Comparison of ENCODE assay signal across 16 cellular contexts in the genomic region with DNA sequence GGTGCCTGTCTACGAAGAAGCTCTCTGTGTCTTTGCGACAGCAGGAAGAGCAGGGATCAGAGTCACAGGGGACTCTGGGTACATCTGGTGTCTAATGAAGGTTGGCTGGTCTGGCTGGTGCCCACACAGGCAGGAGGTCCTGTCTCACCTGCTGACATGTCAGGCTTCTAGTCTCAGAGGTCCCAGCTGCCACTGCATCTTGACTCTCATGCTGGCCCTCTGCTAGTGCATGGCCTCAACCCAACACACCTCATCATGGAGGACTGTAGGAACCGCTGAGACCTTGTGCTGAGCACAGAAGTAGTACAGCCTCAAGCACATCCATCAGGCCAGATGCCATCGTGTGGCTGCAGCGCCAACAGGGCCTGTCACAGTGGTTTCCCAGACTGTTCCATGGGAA.
DNase-seq lines count a peak whose midpoint lies in the region; ATAC-seq, FAIRE-seq and TF ChIP-seq lines count a peak whose summit lies in the region.
"Had no signal": no experiment of that assay in that cellular context is flagged by ENCODE, and none has a peak within 500 bp of the region (broad histone marks: within the 10 kb centered on the region; RNA-seq: fewer than 3 reads in every experiment).

No MANE protein-coding gene starts in this region.

- TF ChIP-seq CTCF in K562 (IDR thresholded peaks at IDR 0.05 in 2 of 3, conservative IDR thresholded peaks at IDR 0.05 in 1 of 3; ENCODE audit: insufficient read depth in 2 of 3, low read depth in 1 of 3, low read length in 3 of 3): no peak

- H4K12ac ChIP-seq in trophoblast cell (ENCODE audit: low read depth, low read length): no peak overlapping the region

- no peak overlapping the region for H3K23ac ChIP-seq in mesenchymal stem cell (ENCODE audit: low read length in 2 of 2)
- H3K23ac ChIP-seq in trophoblast cell (ENCODE audit: low read length): no peak overlapping the region

- no peak for DNase-seq in K562 (ENCODE audit: extremely low read depth in 1 of 4, low spot score in 3 of 4)
- DNase-seq in mesenchymal stem cell: no peak
- DNase-seq in trophoblast cell: no peak
- DNase-seq in activated CD4-positive, CD25-positive, alpha-beta regulatory T cell (lab: John Stamatoyannopoulos, UW): no peak
- no peak for DNase-seq in cerebellar nuclear complex (lab: John Stamatoyannopoulos, UW)
- DNase-seq: BE2C; CD4-positive, alpha-beta memory T cell; DND-41; GDM1; H7 had no signal

- no peak overlapping the region for H2BK5ac ChIP-seq in mesenchymal stem cell (ENCODE audit: low read depth, low read length, poor library complexity, severe bottlenecking)
- H2BK5ac ChIP-seq in trophoblast cell (ENCODE audit: low read depth, low read length, poor library complexity): no peak overlapping the region

- in situ Hi-C loops in K562 (cut with MboI): no loop called here

- TF ChIP-seq EP300 in K562 (IDR thresholded peaks at IDR 0.05; ENCODE audit: low read length): no peak

- H3K4me1 ChIP-seq in K562 (replicated peaks in 1 of 2; ENCODE audit: control insufficient read depth in 2 of 2, insufficient read depth in 2 of 2, low read length in 2 of 2): peaks cover 5 to 33% of the 10 kb centered on the region in 2 experiments
- H3K4me1 ChIP-seq in mesenchymal stem cell (ENCODE audit: control insufficient read depth, insufficient read depth, low read depth, low read length): peaks cover 3% of the 10 kb centered on the region
- peaks cover 6 to 8% of the 10 kb centered on the region in 2 experiments for H3K4me1 ChIP-seq in trophoblast cell (ENCODE audit: control insufficient read depth in 1 of 2, insufficient read depth in 2 of 2, low read length in 2 of 2)
- H3K4me1 ChIP-seq: BE2C had no signal

- peak overlapping the region in 1 of 2 experiments; percentile 43; a peak in 2 of 4 replicates for H3K9ac ChIP-seq in K562 (ENCODE audit: insufficient read depth in 1 of 2, low read depth in 2 of 2, low read length in 2 of 2)
- no peak overlapping the region for H3K9ac ChIP-seq in mesenchymal stem cell (ENCODE audit: low read length)
- no peak overlapping the region for H3K9ac ChIP-seq in trophoblast cell (ENCODE audit: low read length)

- no peak overlapping the region for H3K14ac ChIP-seq in mesenchymal stem cell (ENCODE audit: low read length in 2 of 2)
- H3K14ac ChIP-seq in trophoblast cell (ENCODE audit: low read length): peak overlapping the region; percentile 0

- CTCF ChIA-PET in K562 (lab: Yijun Ruan, JAX; ENCODE audit: low intra/inter-chr PET ratio): no interaction called here

- H2BK15ac ChIP-seq in mesenchymal stem cell (ENCODE audit: low read depth, poor library complexity, severe bottlenecking): no peak overlapping the region

- H3K79me2 ChIP-seq in K562 (ENCODE audit: control insufficient read depth, insufficient read depth, low read length) (no peaks in the 10 kb centered on the region), trophoblast cell (ENCODE audit: control insufficient read depth, insufficient read depth, low read length, poor library complexity) (no peaks in the 10 kb centered on the region)

- no peaks in the 10 kb centered on the region for H3K27me3 ChIP-seq in K562 (ENCODE audit: control insufficient read depth in 2 of 2, insufficient read depth in 2 of 2, low read length in 2 of 2)
- no peaks in the 10 kb centered on the region for H3K27me3 ChIP-seq in mesenchymal stem cell (ENCODE audit: control insufficient read depth in 1 of 2, insufficient read depth in 1 of 2, low read length in 2 of 2)
- no peaks in the 10 kb centered on the region for H3K27me3 ChIP-seq in trophoblast cell (ENCODE audit: insufficient read depth, low read length)
- H3K27me3 ChIP-seq: BE2C had no signal

- H2BK120ac ChIP-seq in mesenchymal stem cell (ENCODE audit: low read depth, low read length) (no peak overlapping the region), trophoblast cell (ENCODE audit: insufficient read depth, low read length, poor library complexity) (no peak overlapping the region)

- ATAC-seq in K562: peak; percentile 6
- no peak for ATAC-seq in GM19397 (IDR thresholded peaks at IDR 0.05; ENCODE audit: unreplicated experiment)
- ATAC-seq: A549, GM23338 had no signal

- TF ChIP-seq RAD21 in K562 (CRISPR knock-in tag; conservative IDR thresholded peaks at IDR 0.05 in 1 of 2, IDR thresholded peaks at IDR 0.05 in 1 of 2): no peak

- no TSS peak for BruUV-seq in K562 (replicated peaks; lab: Mats Ljungman, UMichigan)

- H4K20me1 ChIP-seq in K562 (replicated peaks; ENCODE audit: control insufficient read depth, insufficient read depth, low read length): no peaks in the 10 kb centered on the region

- H2AFZ ChIP-seq in K562 (ENCODE audit: low read depth, low read length) (peak overlapping the region; percentile 62; the same call in 1 of the 2 replicates), mesenchymal stem cell (ENCODE audit: low read depth, low read length) (no peak overlapping the region), trophoblast cell (ENCODE audit: insufficient read depth, low read length, poor library complexity) (no peak overlapping the region)
- H2AFZ ChIP-seq: GM23338 had no signal

- H3K4me3 ChIP-seq in K562 (no peak overlapping the region), mesenchymal stem cell (ENCODE audit: insufficient read depth in 1 of 2, low read depth in 1 of 2, low read length in 2 of 2) (no peak overlapping the region), trophoblast cell (ENCODE audit: low read depth, low read length) (no peak overlapping the region)
- H3K4me3 ChIP-seq: A549, GM23338 had no signal

- H3K9me3 ChIP-seq in K562 (replicated peaks; ENCODE audit: control insufficient read depth, insufficient read depth, low read depth, low read length) (no peaks in the 10 kb centered on the region), mesenchymal stem cell (ENCODE audit: control insufficient read depth, low read length) (no peaks in the 10 kb centered on the region), trophoblast cell (ENCODE audit: insufficient read depth, low read depth, low read length) (no peaks in the 10 kb centered on the region)
- H3K9me3 ChIP-seq: A549, BE2C had no signal

- intact Hi-C loops in K562 (cut with micrococcal nuclease): no loop called here

- H2BK12ac ChIP-seq in mesenchymal stem cell (ENCODE audit: low read length in 2 of 2): peak overlapping the region; percentile 23 to 49
- peak overlapping the region; percentile 70 for H2BK12ac ChIP-seq in trophoblast cell (ENCODE audit: low read length)

- H4K91ac ChIP-seq in mesenchymal stem cell (ENCODE audit: low read length) (no peak overlapping the region), trophoblast cell (ENCODE audit: low read depth, low read length) (no peak overlapping the region)

- 86% methylated on average over 5 of the region's 5 CpGs for WGBS in K562 (ENCODE audit: insufficient coverage, low coverage, missing lambda C conversion rate)
- WGBS in mesenchymal stem cell: 95% methylated on average over 5 of the region's 5 CpGs
- WGBS in trophoblast cell (ENCODE audit: extremely low coverage, insufficient coverage, insufficient read length): no CpG with 5 or more reads among the region's 5 CpGs

- H3K27ac ChIP-seq in K562 (ENCODE audit: extremely low read depth, low read depth, low read length): no peak overlapping the region; the same call in 2 of the 3 replicates
- no peak overlapping the region for H3K27ac ChIP-seq in mesenchymal stem cell (ENCODE audit: low read length, poor library complexity, severe bottlenecking)
- no peak overlapping the region for H3K27ac ChIP-seq in trophoblast cell (ENCODE audit: low read depth, low read length)
- H3K27ac ChIP-seq: A549, C4-2B, HL-60 had no signal

- no peak overlapping the region for H3K18ac ChIP-seq in mesenchymal stem cell (ENCODE audit: low read depth in 1 of 2, low read length in 2 of 2)
- H3K18ac ChIP-seq in trophoblast cell (ENCODE audit: low read length): peak overlapping the region; percentile 4

- H2AK5ac ChIP-seq in mesenchymal stem cell (ENCODE audit: low read length, severe bottlenecking) (no peak overlapping the region), trophoblast cell (ENCODE audit: low read length) (peak overlapping the region; percentile 80)

- POLR2A ChIA-PET in K562 (lab: Yijun Ruan, JAX): interaction anchor here (1.7 kb wide), 1 partner anchor 203 kb away, joined by 5 read pairs; no protein-coding TSS in a partner anchor

- H4K8ac ChIP-seq in mesenchymal stem cell (ENCODE audit: low read length): peak overlapping the region; percentile 63
- no peak overlapping the region for H4K8ac ChIP-seq in trophoblast cell (ENCODE audit: low read depth, low read length)

- H3K36me3 ChIP-seq in K562 (ENCODE audit: control insufficient read depth, insufficient read depth, low read length) (peaks cover 31% of the 10 kb centered on the region; the same call in 2 of the 3 replicates), mesenchymal stem cell (ENCODE audit: control insufficient read depth in 1 of 2, insufficient read depth in 2 of 2, low read depth in 1 of 2, low read length in 2 of 2) (peaks cover 0 to 4% of the 10 kb centered on the region in 2 experiments), trophoblast cell (ENCODE audit: control insufficient read depth in 1 of 2, insufficient read depth in 2 of 2, low read length in 2 of 2) (no peaks in the 10 kb centered on the region)
- H3K36me3 ChIP-seq: BE2C had no signal

- H3K79me1 ChIP-seq in mesenchymal stem cell (replicated peaks; ENCODE audit: low read length, poor library complexity, severe bottlenecking) (no peaks in the 10 kb centered on the region), trophoblast cell (ENCODE audit: low read length) (peaks cover 8% of the 10 kb centered on the region)

- H3K4ac ChIP-seq in mesenchymal stem cell (ENCODE audit: low read depth in 1 of 2, low read length in 2 of 2): no peak overlapping the region
- H3K4ac ChIP-seq in trophoblast cell (ENCODE audit: low read depth, low read length): no peak overlapping the region

- no peak for FAIRE-seq in K562 (lab: Jason Lieb, UNC)
- FAIRE-seq: A549, D721Med had no signal

- H3K4me2 ChIP-seq in K562 (ENCODE audit: insufficient read depth, low read length) (peak overlapping the region; percentile 7; the same call in 1 of the 2 replicates), mesenchymal stem cell (ENCODE audit: low read length, poor library complexity, severe bottlenecking) (no peak overlapping the region), trophoblast cell (ENCODE audit: low read length) (no peak overlapping the region)
- H3K4me2 ChIP-seq: A549, GM23338 had no signal

- no peaks in the 10 kb centered on the region for H3K9me1 ChIP-seq in K562 (ENCODE audit: control insufficient read depth, insufficient read depth, low read length)

- no peak; the same call in 1 of the 2 replicates for TF ChIP-seq POLR2A in K562 (conservative IDR thresholded peaks at IDR 0.05)

TF ChIP-seq in K562, 482 proteins besides CTCF, POLR2A, EP300 and RAD21 (continues in another document):
- TF ChIP-seq STAT5B (CRISPR knock-in tag; IDR thresholded peaks at IDR 0.05): no peak
